In genomic region chr6:26350858-26351543, GRCh38 we compare ENCODE assay signal across 2 cellular contexts.
TF ChIP-seq lines count a peak whose summit lies in the region.

No MANE protein-coding gene starts in this region.

TF ChIP-seq in A549, 52 proteins besides CTCF, POLR2A, EP300 and RAD21:
- TF ChIP-seq CBX2 (IDR thresholded peaks at IDR 0.05; ENCODE audit: borderline replicate concordance, low read depth) = no peak
- no peak for TF ChIP-seq HOXA7 (CRISPR knock-in tag; IDR thresholded peaks at IDR 0.05)
- TF ChIP-seq EHF (CRISPR knock-in tag; IDR thresholded peaks at IDR 0.05) = no peak
- TF ChIP-seq MAZ (IDR thresholded peaks at IDR 0.05; ENCODE audit: borderline replicate concordance, low read depth, low read length) = no peak
- TF ChIP-seq ZNF302 (CRISPR knock-in tag; IDR thresholded peaks at IDR 0.05) = no peak
- TF ChIP-seq ELK1 (IDR thresholded peaks at IDR 0.05; ENCODE audit: low read depth, low read length) = no peak
- no peak for TF ChIP-seq HMGXB4 (CRISPR knock-in tag; IDR thresholded peaks at IDR 0.05; ENCODE audit: borderline replicate concordance)
- TF ChIP-seq NFE2L2 (conservative IDR thresholded peaks at IDR 0.05; ENCODE audit: low read length) = no peak
- no peak for TF ChIP-seq NR3C1 (IDR thresholded peaks at IDR 0.05)
- TF ChIP-seq RARB (CRISPR knock-in tag; IDR thresholded peaks at IDR 0.05) = no peak
- no peak for TF ChIP-seq GATA3 (IDR thresholded peaks at IDR 0.05; ENCODE audit: borderline replicate concordance)
- TF ChIP-seq CHD4 (IDR thresholded peaks at IDR 0.05; ENCODE audit: borderline replicate concordance) = no peak
- TF ChIP-seq HEYL (CRISPR knock-in tag; IDR thresholded peaks at IDR 0.05) = no peak
- TF ChIP-seq ZSCAN20 (CRISPR knock-in tag; IDR thresholded peaks at IDR 0.05) = no peak
- TF ChIP-seq SREBF2 (IDR thresholded peaks at IDR 0.05) = no peak
- no peak for TF ChIP-seq TP53 (CRISPR knock-in tag; IDR thresholded peaks at IDR 0.05)
- no peak for TF ChIP-seq PHF8 (IDR thresholded peaks at IDR 0.05; ENCODE audit: borderline replicate concordance, low read depth)
- TF ChIP-seq KDM1A (IDR thresholded peaks at IDR 0.05; ENCODE audit: low read depth) = no peak

TF ChIP-seq in IMR-90, 13 proteins besides CTCF, POLR2A, EP300 and RAD21:
- no peak for TF ChIP-seq MAFK (IDR thresholded peaks at IDR 0.05; ENCODE audit: low read depth, low read length)
- TF ChIP-seq USF2 (IDR thresholded peaks at IDR 0.05; ENCODE audit: low read depth, low read length) = no peak
- TF ChIP-seq FOS (IDR thresholded peaks at IDR 0.05; ENCODE audit: low read depth, low read length) = no peak
- no peak for TF ChIP-seq BHLHE40 (IDR thresholded peaks at IDR 0.05; ENCODE audit: low read depth, low read length)
- TF ChIP-seq MAZ (IDR thresholded peaks at IDR 0.05; ENCODE audit: borderline replicate concordance, low read depth, low read length) = no peak
- no peak for TF ChIP-seq CHD1 (IDR thresholded peaks at IDR 0.05; ENCODE audit: low read depth, low read length)
- no peak for TF ChIP-seq CEBPB (IDR thresholded peaks at IDR 0.05; ENCODE audit: low read depth, low read length)
- no peak for TF ChIP-seq ELK1 (IDR thresholded peaks at IDR 0.05; ENCODE audit: borderline replicate concordance, low read depth, low read length)
